ENCODE assay signal across 2 cellular contexts in the genomic region with DNA sequence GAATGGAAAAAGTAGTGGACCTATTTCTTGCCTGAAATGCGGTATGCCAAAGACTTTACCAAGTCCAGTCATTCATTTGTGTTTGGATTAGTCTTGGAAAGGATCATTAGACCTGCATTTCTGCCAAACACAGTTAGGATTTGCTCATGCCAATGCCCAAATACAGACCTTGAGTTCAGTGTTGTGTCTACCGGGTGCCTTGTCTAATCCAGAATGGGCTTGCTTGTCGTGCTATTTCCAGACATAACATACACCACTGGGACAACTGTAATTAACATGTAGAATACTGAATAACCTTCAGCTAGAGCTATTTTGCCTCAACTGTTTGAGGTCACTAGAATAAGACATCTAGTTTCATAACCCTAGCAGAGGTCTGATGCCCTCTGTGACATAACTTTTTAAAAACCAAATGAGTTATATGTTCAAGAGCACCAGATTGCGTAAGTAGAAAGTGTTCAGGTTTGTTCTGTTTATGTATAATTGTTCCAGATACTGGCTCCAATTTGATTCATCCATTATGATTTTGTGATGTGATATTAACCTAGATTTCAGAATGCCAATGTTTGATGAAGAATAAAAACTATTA.
TF ChIP-seq lines count a peak whose summit lies in the region.

No MANE protein-coding gene starts in this region.

TF ChIP-seq in IMR-90, 13 proteins besides CTCF, POLR2A, EP300 and RAD21:
- TF ChIP-seq CEBPB (IDR thresholded peaks at IDR 0.05; ENCODE audit: low read depth, low read length) (peak; percentile 35; the same call in 1 of the 2 replicates), RCOR1 (IDR thresholded peaks at IDR 0.05; ENCODE audit: insufficient replicate concordance, low read length) (no peak)

TF ChIP-seq in endothelial cell of umbilical vein, 7 proteins besides CTCF, POLR2A, EP300 and RAD21:
- TF ChIP-seq GATA2 (IDR thresholded peaks at IDR 0.05; ENCODE audit: insufficient read depth, insufficient read length, low read depth, low read length) (no peak), JUN (IDR thresholded peaks at IDR 0.05; ENCODE audit: borderline replicate concordance, insufficient read depth, insufficient read length, low read depth) (no peak)
- TF ChIP-seq, protein P1, sequence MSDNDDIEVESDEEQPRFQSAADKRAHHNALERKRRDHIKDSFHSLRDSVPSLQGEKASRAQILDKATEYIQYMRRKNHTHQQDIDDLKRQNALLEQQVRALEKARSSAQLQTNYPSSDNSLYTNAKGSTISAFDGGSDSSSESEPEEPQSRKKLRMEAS (IDR thresholded peaks at IDR 0.05; ENCODE audit: insufficient read depth, insufficient read length) = no peak
